ENCODE assay signal across 9 cellular contexts in genomic region chr1:61743432-61743705, GRCh38. TPM values are rescaled to one million over a fixed set of nuclear protein-coding genes. Genes with fewer than 3 reads are reported as not detected.
A peak's percentile ranks its signal among the peaks of the same experiment; 100 is the strongest.
DNase-seq lines count a peak whose midpoint lies in the region; ATAC-seq and TF ChIP-seq lines count a peak whose summit lies in the region.
"Had no signal": no experiment of that assay in that cellular context is flagged by ENCODE, and none has a peak within 500 bp of the region (broad histone marks: within the 10 kb centered on the region; RNA-seq: fewer than 3 reads in every experiment).

No MANE protein-coding gene starts in this region.

- DNase-seq in CD4-positive, CD25-positive, alpha-beta regulatory T cell, result no peak
- no peak for DNase-seq in SK-N-MC (ENCODE audit: low read depth, low spot score)
- no peak for DNase-seq in fibroblast of lung (ENCODE audit: low read depth in 2 of 2)
- no peak for DNase-seq in germinal center (ENCODE audit: low spot score)
- DNase-seq in dermis blood vessel endothelial cell, result no peak
- DNase-seq: Kasumi-1 had no signal

- no peaks in the 10 kb centered on the region for H3K9me3 ChIP-seq in CD4-positive, CD25-positive, alpha-beta regulatory T cell (ENCODE audit: control insufficient read depth in 2 of 2, low read length in 2 of 2)
- H3K9me3 ChIP-seq in SK-N-MC (ENCODE audit: low read depth, low read length), result no peaks in the 10 kb centered on the region
- no peaks in the 10 kb centered on the region for H3K9me3 ChIP-seq in fibroblast of lung (ENCODE audit: control insufficient read depth, insufficient read depth, low read depth, low read length)
- no peaks in the 10 kb centered on the region for H3K9me3 ChIP-seq in parathyroid adenoma (ENCODE audit: control insufficient read depth, low read length)

- H3K9ac ChIP-seq in SK-N-MC (ENCODE audit: insufficient read length), result peak overlapping the region; percentile 78
- H3K9ac ChIP-seq in fibroblast of lung (ENCODE audit: insufficient read depth, low read length), result no peak overlapping the region
- peak overlapping the region; percentile 53 for H3K9ac ChIP-seq in parathyroid adenoma

- no peaks in the 10 kb centered on the region for H3K27me3 ChIP-seq in CD4-positive, CD25-positive, alpha-beta regulatory T cell (ENCODE audit: control insufficient read depth, insufficient read depth, low read length)
- H3K27me3 ChIP-seq in fibroblast of lung (ENCODE audit: control insufficient read depth, insufficient read depth, low read length), result no peaks in the 10 kb centered on the region
- no peaks in the 10 kb centered on the region for H3K27me3 ChIP-seq in parathyroid adenoma (ENCODE audit: control insufficient read depth, insufficient read depth, low read length)

- H3K36me3 ChIP-seq in CD4-positive, CD25-positive, alpha-beta regulatory T cell (ENCODE audit: control insufficient read depth, insufficient read depth, low read length), result no peaks in the 10 kb centered on the region
- H3K36me3 ChIP-seq in SK-N-MC (ENCODE audit: insufficient read depth, low read length) (no peaks in the 10 kb centered on the region), fibroblast of lung (ENCODE audit: control insufficient read depth, insufficient read depth, low read length) (no peaks in the 10 kb centered on the region), parathyroid adenoma (ENCODE audit: control insufficient read depth, insufficient read depth, low read length) (no peaks in the 10 kb centered on the region)

- H4K20me1 ChIP-seq in fibroblast of lung (ENCODE audit: control insufficient read depth, extremely low read depth, insufficient read depth, low read length), result no peaks in the 10 kb centered on the region

- H3K9me3 Mint-ChIP-seq in CD4-positive, CD25-positive, alpha-beta regulatory T cell, result no peaks in the 10 kb centered on the region

- peaks cover 19 to 36% (median 30%) of the 10 kb centered on the region in 4 donors for H3K4me1 Mint-ChIP-seq in CD4-positive, CD25-positive, alpha-beta regulatory T cell

- H3K79me2 ChIP-seq in fibroblast of lung (ENCODE audit: control insufficient read depth, insufficient read depth, low read length) (no peaks in the 10 kb centered on the region), parathyroid adenoma (peaks cover 2% of the 10 kb centered on the region)

- no peak overlapping the region for H3K27ac ChIP-seq in CD4-positive, CD25-positive, alpha-beta regulatory T cell (ENCODE audit: insufficient read depth, low read length, poor library complexity, severe bottlenecking)
- H3K27ac ChIP-seq in SK-N-MC (no peak overlapping the region), fibroblast of lung (ENCODE audit: insufficient read depth, low read length) (no peak overlapping the region), parathyroid adenoma (peak overlapping the region; percentile 89)

- H2AFZ ChIP-seq in fibroblast of lung (ENCODE audit: low read length) (peak overlapping the region; percentile 79), parathyroid adenoma (peak overlapping the region; percentile 95)

- H3K4me1 ChIP-seq in CD4-positive, CD25-positive, alpha-beta regulatory T cell (ENCODE audit: control insufficient read depth, insufficient read depth, low read length, poor library complexity, severe bottlenecking), result peaks cover 18% of the 10 kb centered on the region
- H3K4me1 ChIP-seq in fibroblast of lung (ENCODE audit: control insufficient read depth, extremely low read depth, insufficient read depth, low read length) (no peaks in the 10 kb centered on the region), parathyroid adenoma (peaks cover 2% of the 10 kb centered on the region)

- H3K27ac Mint-ChIP-seq in CD4-positive, CD25-positive, alpha-beta regulatory T cell, result peak overlapping the region; percentile 31 to 88 (median 81)

- H3K36me3 Mint-ChIP-seq in CD4-positive, CD25-positive, alpha-beta regulatory T cell, result no peaks in the 10 kb centered on the region

- H3K4me3 ChIP-seq in CD4-positive, CD25-positive, alpha-beta regulatory T cell (ENCODE audit: low read depth, low read length), result peak overlapping the region; percentile 24
- peak overlapping the region; percentile 78 for H3K4me3 ChIP-seq in SK-N-MC
- H3K4me3 ChIP-seq in fibroblast of lung (replicated peaks in 1 of 4; ENCODE audit: control extremely low read depth in 1 of 4, insufficient read depth in 1 of 4, low read depth in 3 of 4, low read length in 4 of 4), result peak overlapping the region; percentile 54 to 74 (median 60)
- H3K4me3 ChIP-seq in parathyroid adenoma (ENCODE audit: low read depth, low read length), result peak overlapping the region; percentile 63

- H3K4me3 Mint-ChIP-seq in CD4-positive, CD25-positive, alpha-beta regulatory T cell, result peak overlapping the region; percentile 76 to 97 (median 87)

- no peaks in the 10 kb centered on the region for H3K27me3 Mint-ChIP-seq in CD4-positive, CD25-positive, alpha-beta regulatory T cell

- H3K4me2 ChIP-seq in fibroblast of lung (ENCODE audit: extremely low read depth, insufficient read depth, low read length), result peak overlapping the region; percentile 84
- H3K4me2 ChIP-seq in parathyroid adenoma (ENCODE audit: low read length), result peak overlapping the region; percentile 73

- ATAC-seq in CD4-positive, CD25-positive, alpha-beta regulatory T cell (ENCODE audit: low read depth in 2 of 2), result no peak
- ATAC-seq in HG03442 (IDR thresholded peaks at IDR 0.05; ENCODE audit: unreplicated experiment) (no peak), GM21528 (IDR thresholded peaks at IDR 0.05; ENCODE audit: low FRiP score, unreplicated experiment) (no peak)

- TF ChIP-seq CTCF in fibroblast of lung (conservative IDR thresholded peaks at IDR 0.05 in 1 of 2, IDR thresholded peaks at IDR 0.05 in 1 of 2; ENCODE audit: low read depth in 1 of 2, low read length in 2 of 2) (no peak), parathyroid adenoma (IDR thresholded peaks at IDR 0.05) (no peak)

RNA-seq across cellular contexts. Expression of gene PATJ, which starts 1.1 kb away (rescaled TPM):
- total RNA-seq in CD4-positive, CD25-positive, alpha-beta regulatory T cell, result 49.2 TPM
- polyA plus RNA-seq in CD4-positive, CD25-positive, alpha-beta regulatory T cell, result 10 to 100 TPM in 3 of 4 donors, 1 to 10 TPM in 1; 8.6 to 19.3 (median 15.5) TPM
- total RNA-seq in fibroblast of lung (9.2 and 12.4 TPM in 2 replicates), dermis blood vessel endothelial cell (5.4 and 6.1 TPM in 2 replicates)
- 2.5 and 2.9 TPM in 2 replicates for polyA plus RNA-seq in fibroblast of lung
- 2.3 and 2.5 TPM in 2 replicates for polyA plus RNA-seq in fibroblast of lung (2012)
- 0.41 and 0.59 TPM in 2 replicates for polyA minus RNA-seq in fibroblast of lung (ENCODE audit: low replicate concordance)

RNA-seq across cellular contexts. Expression of gene TM2D1, which starts 18.4 kb away (rescaled TPM):
- 26.9 TPM for total RNA-seq in CD4-positive, CD25-positive, alpha-beta regulatory T cell
- polyA plus RNA-seq in CD4-positive, CD25-positive, alpha-beta regulatory T cell, result 10 to 100 TPM; 41.3 to 53.9 (median 50.6) TPM
- total RNA-seq in fibroblast of lung, result 55.7 and 58.6 TPM in 2 replicates
- polyA plus RNA-seq in fibroblast of lung, result 46.2 and 82.0 TPM in 2 replicates
- polyA plus RNA-seq in fibroblast of lung (2012), result 29.3 and 54.1 TPM in 2 replicates
- 2.0 and 7.2 TPM in 2 replicates for polyA minus RNA-seq in fibroblast of lung (ENCODE audit: low replicate concordance)
- total RNA-seq in dermis blood vessel endothelial cell, result 48.8 and 65.6 TPM in 2 replicates

Comparison
In these comparisons a context has a peak if more than half of its experiments do, and no peak if none do; other contexts are left out.
1. H3K4me3 ChIP-seq: peak in every context shown above with its lines; median percentile 78 in SK-N-MC; 63 in parathyroid adenoma; 60 in fibroblast of lung; 24 in CD4-positive, CD25-positive, alpha-beta regulatory T cell.